In genomic region chr11:83191986-83192385, GRCh38 we compare ENCODE assay signal across 10 cellular contexts. TPM values are rescaled to one million over a fixed set of nuclear protein-coding genes. Genes with fewer than 3 reads are reported as not detected.
A peak's percentile ranks its signal among the peaks of the same experiment; 100 is the strongest.
DNase-seq lines count a peak whose midpoint lies in the region; ATAC-seq and TF ChIP-seq lines count a peak whose summit lies in the region.
"Had no signal": no experiment of that assay in that cellular context is flagged by ENCODE, and none has a peak within 500 bp of the region (broad histone marks: within the 10 kb centered on the region; RNA-seq: fewer than 3 reads in every experiment).

No MANE protein-coding gene starts in this region.

- CTCF ChIA-PET in T-cell (lab: Charles Lee) = no interaction called here

- H3K4me3 ChIP-seq in HAP-1 (peak overlapping the region; percentile 90), skeletal muscle satellite cell (ENCODE audit: low read length) (peak overlapping the region; percentile 91)

- no peak for ATAC-seq in T-cell (replicated peaks in 1 of 4)

- peak overlapping the region; percentile 99 for H3K27ac Mint-ChIP-seq in T-cell

- H3K4me1 Mint-ChIP-seq in T-cell = peaks cover 44 to 52% (median 47%) of the 10 kb centered on the region in 3 donors

- H3K4me1 ChIP-seq in HAP-1 (peaks cover 15% of the 10 kb centered on the region), skeletal muscle satellite cell (ENCODE audit: control insufficient read depth, insufficient read depth, low read length) (peaks cover 18% of the 10 kb centered on the region)
- H3K4me1 ChIP-seq: parathyroid adenoma had no signal

- H3K9me3 ChIP-seq in HAP-1 = no peaks in the 10 kb centered on the region
- no peaks in the 10 kb centered on the region for H3K9me3 ChIP-seq in skeletal muscle satellite cell (replicated peaks; ENCODE audit: low read length)
- H3K9me3 ChIP-seq: esophagus squamous epithelium had no signal

- no peaks in the 10 kb centered on the region for H3K27me3 Mint-ChIP-seq in T-cell

- H3K27me3 ChIP-seq in HAP-1 (ENCODE audit: low read depth) = no peaks in the 10 kb centered on the region
- H3K27me3 ChIP-seq in skeletal muscle satellite cell (ENCODE audit: control insufficient read depth, insufficient read depth, low read length) = no peaks in the 10 kb centered on the region
- H3K27me3 ChIP-seq: esophagus squamous epithelium had no signal

- no peaks in the 10 kb centered on the region for H3K9me3 Mint-ChIP-seq in T-cell

- DNase-seq in HAP-1 (ENCODE audit: low spot score in 2 of 2) (no peak), T-cell (no peak), erythroblast (lab: John Stamatoyannopoulos, UW) (peak; percentile 63 to 72), mesenteric fat pad (ENCODE audit: low spot score) (no peak), mucosa of gallbladder (ENCODE audit: low spot score) (no peak), dedifferentiated amniotic fluid mesenchymal stem cell (ENCODE audit: extremely low spot score) (no peak)
- DNase-seq: esophagus squamous epithelium, NCI-H187 treated with DMSO at 0.1 percent for 48 hours had no signal

- in situ Hi-C loops in HAP-1 (cut with MboI; ENCODE audit: low sequenced_read_pairs) = no loop called here

- no peak for TF ChIP-seq POLR2A in erythroblast (IDR thresholded peaks at IDR 0.05; ENCODE audit: low read length)

- peak overlapping the region; percentile 90 to 99 (median 98) for H3K4me3 Mint-ChIP-seq in T-cell

- peaks cover 24% of the 10 kb centered on the region for H3K36me3 Mint-ChIP-seq in T-cell

- H3K9ac ChIP-seq in skeletal muscle satellite cell (ENCODE audit: low read depth, low read length) = peak overlapping the region; percentile 97

- peak overlapping the region; percentile 99 for H3K4me2 ChIP-seq in skeletal muscle satellite cell (ENCODE audit: low read length)

- POLR2A ChIA-PET in T-cell (lab: Charles Lee) = interaction anchor here (0.6 to 1.6 kb wide), 3 partner anchors 29 to 90 kb away, joined by 3 to 4 read pairs (median 3); no protein-coding TSS in a partner anchor

- H3K36me3 ChIP-seq in HAP-1 (replicated peaks) (peaks cover 26% of the 10 kb centered on the region), skeletal muscle satellite cell (ENCODE audit: insufficient read depth, low read length) (peaks cover 25% of the 10 kb centered on the region)

RNA-seq across cellular contexts. Expression of gene ANKRD42, which starts 1.5 kb away (rescaled TPM):
- total RNA-seq in T-cell (1 to 10 TPM; 6.2 to 9.7 (median 7.9) TPM), mesenteric fat pad (9.2 TPM), mucosa of gallbladder (24.5 TPM)
- 4.8 and 5.0 TPM in 2 replicates for total RNA-seq in skeletal muscle satellite cell (2012; rRNA removed)

RNA-seq across cellular contexts. Expression of gene PCF11, which starts 35.1 kb away (rescaled TPM):
- total RNA-seq in T-cell (100 to 1,000 TPM; 130 to 164 (median 151) TPM), mesenteric fat pad (51.7 TPM), mucosa of gallbladder (46.7 TPM)
- total RNA-seq in skeletal muscle satellite cell (2012; rRNA removed) = 25.8 and 30.2 TPM in 2 replicates

Comparison
In these comparisons a context has a peak if more than half of its experiments do, and no peak if none do; other contexts are left out.
1. DNase-seq: peak in erythroblast (2 of 2); none in HAP-1 (0 of 2), T-cell (0 of 34), mesenteric fat pad (single experiment), mucosa of gallbladder (single experiment) and dedifferentiated amniotic fluid mesenchymal stem cell (single experiment).